In genomic region chr10:55212051-55212450, GRCh38 we compare ENCODE assay signal across 18 cellular contexts.
DNase-seq lines count a peak whose midpoint lies in the region; ATAC-seq, FAIRE-seq and TF ChIP-seq lines count a peak whose summit lies in the region.
"Had no signal": no experiment of that assay in that cellular context is flagged by ENCODE, and none has a peak within 500 bp of the region (broad histone marks: within the 10 kb centered on the region; RNA-seq: fewer than 3 reads in every experiment).

No MANE protein-coding gene starts in this region.

- no peak overlapping the region for H3K4me2 ChIP-seq in HepG2 (ENCODE audit: low read depth, low read length)
- H3K4me2 ChIP-seq: BLaER1 had no signal

- DNase-seq in DMS53 treated with DMSO at 0.1 percent for 48 hours (lab: John Stamatoyannopoulos, UW; ENCODE audit: unreplicated experiment) (peak; percentile 42), NCI-H526 treated with DMSO at 0.1 percent for 48 hours (lab: John Stamatoyannopoulos, UW) (peak; percentile 2), epithelial cell of esophagus (ENCODE audit: low read depth) (peak; percentile 58), kidney glomerular epithelial cell (lab: John Stamatoyannopoulos, UW) (no peak), HepG2 (ENCODE audit: low spot score) (no peak)
- DNase-seq: Caco-2; CD4-positive, CD25-positive, alpha-beta regulatory T cell; CD8-positive, alpha-beta T cell; DMS153; DMS79 treated with DMSO at 0.1 percent for 48 hours; GF-D8; GOT3; H9 had no signal

- in situ Hi-C loops in HepG2 (cut with HindIII; ENCODE audit: extremely low pct_ligation_motif_present, low pct_unique_long_range_greater_than_20kb), result no loop called here

- intact Hi-C loops in HepG2 (cut with micrococcal nuclease; ENCODE audit: unreplicated experiment), result no loop called here

- H3K36me3 ChIP-seq in HepG2 (replicated peaks in 1 of 2; ENCODE audit: control insufficient read depth in 1 of 2, insufficient read depth in 2 of 2, low read length in 2 of 2), result no peaks in the 10 kb centered on the region
- H3K36me3 ChIP-seq: BLaER1 had no signal

- ATAC-seq in HG03175 (IDR thresholded peaks at IDR 0.05; ENCODE audit: unreplicated experiment) (no peak), HepG2 (no peak)
- ATAC-seq: CD8-positive, alpha-beta T cell; HCT116 had no signal

- POLR2A ChIA-PET in HepG2 (lab: Yijun Ruan, JAX), result no interaction called here

- no peak overlapping the region for H3K4me3 ChIP-seq in epithelial cell of esophagus (ENCODE audit: low read length)
- no peak overlapping the region for H3K4me3 ChIP-seq in HepG2 (replicated peaks in 1 of 3; ENCODE audit: insufficient read depth in 1 of 3, low read depth in 2 of 3, low read length in 3 of 3)
- H3K4me3 ChIP-seq: BLaER1 had no signal

- H2AFZ ChIP-seq in HepG2 (ENCODE audit: low read length), result no peak overlapping the region

- no peak overlapping the region for H3K27ac ChIP-seq in HepG2 (ENCODE audit: extremely low read length, insufficient read depth, low read length)
- H3K27ac ChIP-seq: BLaER1, C4-2B had no signal

- H4K20me1 ChIP-seq in HepG2 (ENCODE audit: insufficient read depth, low read length), result no peaks in the 10 kb centered on the region
- H4K20me1 ChIP-seq: BLaER1 had no signal

- TF ChIP-seq CTCF in epithelial cell of esophagus (IDR thresholded peaks at IDR 0.05; ENCODE audit: insufficient read depth, low read depth, low read length, missing control alignments) (no peak), HepG2 (CRISPR knock-in tag; IDR thresholded peaks at IDR 0.05) (no peak)

- FAIRE-seq in HepG2 (lab: Jason Lieb, UNC), result no peak
- FAIRE-seq: GM12892 had no signal

- no peaks in the 10 kb centered on the region for H3K4me1 ChIP-seq in HepG2 (ENCODE audit: insufficient read depth, low read length)
- H3K4me1 ChIP-seq: BLaER1, Caco-2 had no signal

- no peak for TF ChIP-seq POLR2A in HepG2 (IDR thresholded peaks at IDR 0.05; ENCODE audit: insufficient read depth in 1 of 2, low read depth in 2 of 2, low read length in 2 of 2)

- BruUV-seq in HepG2 (replicated peaks; lab: Mats Ljungman, UMichigan), result no TSS peak

- no peaks in the 10 kb centered on the region for H3K9me3 ChIP-seq in HepG2 (ENCODE audit: low read length)
- H3K9me3 ChIP-seq: BLaER1, Caco-2 had no signal

- TF ChIP-seq RAD21 in HepG2 (CRISPR knock-in tag; IDR thresholded peaks at IDR 0.05), result no peak

- CTCF ChIA-PET in HepG2 (lab: Yijun Ruan, JAX; ENCODE audit: low intra/inter-chr PET ratio, low total read pairs), result no interaction called here

- no peak for TF ChIP-seq EP300 in HepG2 (IDR thresholded peaks at IDR 0.05; ENCODE audit: low read depth in 2 of 2, low read length in 2 of 2)
- no peak for TF ChIP-seq EP300 in HepG2 (CRISPR knock-in tag; IDR thresholded peaks at IDR 0.05; ENCODE audit: borderline replicate concordance)

- H3K79me2 ChIP-seq in HepG2 (ENCODE audit: insufficient read depth, low read length), result no peaks in the 10 kb centered on the region

- H3K27me3 ChIP-seq in HepG2 (ENCODE audit: control insufficient read depth in 1 of 2, insufficient read depth in 2 of 2, low read length in 2 of 2), result no peaks in the 10 kb centered on the region; a peak in 1 of 5 replicates
- H3K27me3 ChIP-seq: BLaER1 had no signal

- no peak overlapping the region for H3K9ac ChIP-seq in HepG2 (ENCODE audit: insufficient read depth, low read depth, low read length)
- H3K9ac ChIP-seq: BLaER1 had no signal

TF ChIP-seq in HepG2, 621 proteins besides CTCF, POLR2A, EP300 and RAD21:
- TF ChIP-seq ZMYM4 (CRISPR knock-in tag; IDR thresholded peaks at IDR 0.05) (no peak), PRPF4 (IDR thresholded peaks at IDR 0.05; ENCODE audit: low read depth, low read length, poor library complexity, severe bottlenecking) (no peak), MAFK (conservative IDR thresholded peaks at IDR 0.05 in 1 of 2, IDR thresholded peaks at IDR 0.05 in 1 of 2; ENCODE audit: low read length in 2 of 2) (no peak), ZNF761 (CRISPR knock-in tag; conservative IDR thresholded peaks at IDR 0.05) (no peak), MEIS2 (CRISPR knock-in tag; IDR thresholded peaks at IDR 0.05) (no peak), MBD4 (IDR thresholded peaks at IDR 0.05; ENCODE audit: borderline replicate concordance, low read length) (no peak), ZNF598 (CRISPR knock-in tag; IDR thresholded peaks at IDR 0.05; ENCODE audit: borderline replicate concordance) (no peak), NFKB2 (CRISPR knock-in tag; IDR thresholded peaks at IDR 0.05; ENCODE audit: borderline replicate concordance) (no peak), ZNF570 (CRISPR knock-in tag; IDR thresholded peaks at IDR 0.05; ENCODE audit: borderline replicate concordance) (no peak), ZNF263 (CRISPR knock-in tag; IDR thresholded peaks at IDR 0.05) (no peak)

Comparison
In these comparisons a context has a peak if more than half of its experiments do, and no peak if none do; other contexts are left out.
1. DNase-seq: peak in DMS53 treated with DMSO at 0.1 percent for 48 hours (single experiment), NCI-H526 treated with DMSO at 0.1 percent for 48 hours (single experiment) and epithelial cell of esophagus (single experiment); none in kidney glomerular epithelial cell (single experiment) and HepG2 (single experiment).